Comparison of ENCODE assay signal across 8 cellular contexts in the genomic region with DNA sequence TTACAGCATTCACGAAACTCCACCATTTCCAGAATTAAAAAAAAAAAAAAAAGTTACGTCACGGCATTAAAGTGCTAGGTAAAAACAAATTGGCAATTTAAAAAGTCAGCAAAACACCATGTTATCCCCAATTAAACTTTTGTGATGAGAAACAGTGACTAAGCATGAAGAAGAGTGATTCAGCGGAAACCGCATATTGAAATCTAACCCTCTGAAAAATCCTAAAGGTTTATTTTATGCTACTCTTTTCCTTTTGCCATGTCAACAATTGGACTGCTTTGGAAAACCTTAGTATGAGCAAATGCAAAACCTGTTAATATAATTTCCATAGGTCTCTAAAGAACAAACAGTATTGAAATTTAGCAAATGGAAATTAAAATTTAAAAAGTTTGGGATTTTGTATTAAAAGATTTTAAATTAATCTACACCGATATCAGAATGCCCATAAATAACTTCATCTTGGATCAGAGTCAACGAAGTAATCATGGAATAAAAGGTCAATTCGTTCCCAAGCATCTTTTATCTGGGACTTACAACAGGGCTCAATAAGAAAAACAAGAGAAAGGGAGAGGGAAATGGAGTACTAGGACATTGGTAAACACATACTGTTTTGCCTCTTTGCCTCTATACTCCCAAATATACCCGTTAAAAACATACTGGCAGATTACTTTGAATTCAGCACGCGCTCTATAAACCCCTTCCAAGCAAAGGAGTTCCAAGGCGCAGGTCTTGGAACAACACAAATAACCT.
DNase-seq lines count a peak whose midpoint lies in the region; FAIRE-seq lines count a peak whose summit lies in the region.

No MANE protein-coding gene starts in this region.

- DNase-seq in COLO829 (ENCODE audit: low spot score), result peak; percentile 6
- peak in 1 of 2 experiments; percentile 53 for DNase-seq in HAP-1 (ENCODE audit: low spot score in 2 of 2)
- peak; percentile 25 for DNase-seq in RCC 7860 (ENCODE audit: low spot score)
- no peak for DNase-seq in activated gamma-delta T cell treated with Interleukin-2 at 50 U/mL for 16 hours
- no peak for DNase-seq in anterior cingulate cortex (lab: John Stamatoyannopoulos, UW)
- DNase-seq in central memory CD4-positive, alpha-beta T cell, result no peak

- H3K4me1 ChIP-seq in HAP-1, result peaks cover 17% of the 10 kb centered on the region
- H3K4me1 ChIP-seq in duodenal mucosa (ENCODE audit: control insufficient read depth in 1 of 2, insufficient read depth in 2 of 2, low read length in 2 of 2), result peaks cover 12 to 32% of the 10 kb centered on the region in 2 donors
- H3K4me1 ChIP-seq in muscle layer of colon (ENCODE audit: insufficient read depth, low read length), result peaks cover 32% of the 10 kb centered on the region

- H3K9me3 ChIP-seq in HAP-1 (no peaks in the 10 kb centered on the region), duodenal mucosa (ENCODE audit: control insufficient read depth in 1 of 2, low read length in 2 of 2) (no peaks in the 10 kb centered on the region), muscle layer of colon (ENCODE audit: low read length) (no peaks in the 10 kb centered on the region)

- peak; percentile 69 for FAIRE-seq in RCC 7860 (lab: Jason Lieb, UNC)

- H3K4me3 ChIP-seq in HAP-1, result peak overlapping the region; percentile 51
- H3K4me3 ChIP-seq in duodenal mucosa (ENCODE audit: low read depth in 1 of 2, low read length in 2 of 2), result peak overlapping the region; percentile 85 to 95
- peak overlapping the region; percentile 71 to 84 for H3K4me3 ChIP-seq in muscle layer of colon (ENCODE audit: low read depth in 1 of 2, low read length in 2 of 2)

- H3K27me3 ChIP-seq in HAP-1 (ENCODE audit: low read depth), result no peaks in the 10 kb centered on the region
- no peaks in the 10 kb centered on the region for H3K27me3 ChIP-seq in duodenal mucosa (ENCODE audit: control insufficient read depth in 1 of 2, insufficient read depth in 2 of 2, low read length in 2 of 2)
- H3K27me3 ChIP-seq in muscle layer of colon (ENCODE audit: control insufficient read depth in 1 of 2, insufficient read depth in 2 of 2, low read length in 2 of 2), result no peaks in the 10 kb centered on the region

- H3K27ac ChIP-seq in duodenal mucosa (ENCODE audit: low read depth, low read length), result peak overlapping the region; percentile 80
- H3K27ac ChIP-seq in muscle layer of colon (ENCODE audit: low read depth, low read length), result peak overlapping the region; percentile 97

- in situ Hi-C loops in HAP-1 (cut with MboI; ENCODE audit: low sequenced_read_pairs), result no loop called here

- H3K36me3 ChIP-seq in HAP-1 (replicated peaks), result no peaks in the 10 kb centered on the region
- no peaks in the 10 kb centered on the region for H3K36me3 ChIP-seq in duodenal mucosa (ENCODE audit: control insufficient read depth in 1 of 2, insufficient read depth in 2 of 2, low read length in 2 of 2)
- H3K36me3 ChIP-seq in muscle layer of colon (ENCODE audit: insufficient read depth, low read length), result no peaks in the 10 kb centered on the region

- H3K9ac ChIP-seq in duodenal mucosa (ENCODE audit: low read depth in 1 of 2, low read length in 2 of 2) (peak overlapping the region; percentile 55 to 87), muscle layer of colon (ENCODE audit: low read length) (peak overlapping the region; percentile 73)

Comparison
In these comparisons a context has a peak if more than half of its experiments do, and no peak if none do; other contexts are left out.
1. DNase-seq: peak in COLO829 (single experiment) and RCC 7860 (single experiment); none in activated gamma-delta T cell treated with Interleukin-2 at 50 U/mL for 16 hours (single experiment), anterior cingulate cortex (0 of 58) and central memory CD4-positive, alpha-beta T cell (single experiment).
2. Peak in every context shown above with its lines, with median percentiles within 50 percentile points of each other: H3K4me3 ChIP-seq.